ENCODE assay signal across 8 cellular contexts in genomic region chr11:64844330-64845124, GRCh38. TPM values are rescaled to one million over a fixed set of nuclear protein-coding genes. Genes with fewer than 3 reads are reported as not detected.
DNase-seq lines count a peak whose midpoint lies in the region; ATAC-seq and TF ChIP-seq lines count a peak whose summit lies in the region.

Gene CDC42BPG (minus strand): TSS chr11:64844653. CDS start chr11:64844569, 84 bp downstream.

- peaks cover 17% of the 10 kb centered on the region for H3K4me1 Mint-ChIP-seq in activated T-helper 1 cell treated with anti-CD3 and anti-CD28 coated beads, Interleukin-12 subunit alpha, Interleukin-12 subunit beta, Interleukin-2, Interleukin-4 antibody, amounts not matched to agents 30 ng/mL and 10 ng/mL and 1 ng/mL, durations not matched to agents 14 hours and 24 hours and 36 hours (ENCODE audit: low read depth)
- peaks cover 28 to 32% of the 10 kb centered on the region in 2 donors for H3K4me1 Mint-ChIP-seq in natural killer cell treated with Interleukin-12 subunit alpha and Interleukin-12 subunit beta and Interleukin-15 and Interleukin-18, amount 100 ng/mL, for 72 hours (ENCODE audit: low read depth in 2 of 2)

- no peak within 1 kb of the TSS for H3K27ac ChIP-seq in OCI-LY3 (ENCODE audit: low read length)
- no peak within 1 kb of the TSS for H3K27ac ChIP-seq in fibroblast of lung (ENCODE audit: insufficient read depth, low read length)

- no peaks in the 10 kb centered on the region for H3K36me3 ChIP-seq in OCI-LY3 (replicated peaks; ENCODE audit: low read depth, low read length)
- H3K36me3 ChIP-seq in fibroblast of lung (ENCODE audit: control insufficient read depth, insufficient read depth, low read length), result no peaks in the 10 kb centered on the region

- no peak for TF ChIP-seq RAD21 in Ishikawa (IDR thresholded peaks at IDR 0.05; ENCODE audit: low read depth)

- H3K4me1 ChIP-seq in OCI-LY3 (ENCODE audit: low read length), result peaks cover 34% of the 10 kb centered on the region
- H3K4me1 ChIP-seq in fibroblast of lung (ENCODE audit: control insufficient read depth, extremely low read depth, insufficient read depth, low read length), result peaks cover 7% of the 10 kb centered on the region

- H3K27me3 ChIP-seq in OCI-LY3 (ENCODE audit: low read depth, low read length) (peaks cover 4% of the 10 kb centered on the region; the same call in 1 of the 2 replicates), fibroblast of lung (ENCODE audit: control insufficient read depth, insufficient read depth, low read length) (no peaks in the 10 kb centered on the region)

- H3K4me3 Mint-ChIP-seq in activated T-helper 1 cell treated with anti-CD3 and anti-CD28 coated beads, Interleukin-12 subunit alpha, Interleukin-12 subunit beta, Interleukin-2, Interleukin-4 antibody, amounts not matched to agents 30 ng/mL and 10 ng/mL and 1 ng/mL, durations not matched to agents 14 hours and 24 hours and 36 hours, result peak within 1 kb of the TSS; percentile 81
- H3K4me3 Mint-ChIP-seq in natural killer cell treated with Interleukin-12 subunit alpha and Interleukin-12 subunit beta and Interleukin-15 and Interleukin-18, amount 100 ng/mL, for 72 hours, result peak within 1 kb of the TSS; percentile 70

- peak; percentile 60 for TF ChIP-seq CTCF in OCI-LY3 (IDR thresholded peaks at IDR 0.05; ENCODE audit: low read depth, low read length)
- TF ChIP-seq CTCF in fibroblast of lung (conservative IDR thresholded peaks at IDR 0.05 in 1 of 2, IDR thresholded peaks at IDR 0.05 in 1 of 2; ENCODE audit: low read depth in 1 of 2, low read length in 2 of 2), result peak; percentile 46 to 50

- H2AFZ ChIP-seq in OCI-LY3 (ENCODE audit: low read depth, low read length) (peak within 1 kb of the TSS; percentile 79), fibroblast of lung (ENCODE audit: low read length) (no peak within 1 kb of the TSS)

- H3K79me2 ChIP-seq in OCI-LY3 (ENCODE audit: low read length) (no peaks in the 10 kb centered on the region), fibroblast of lung (ENCODE audit: control insufficient read depth, insufficient read depth, low read length) (no peaks in the 10 kb centered on the region)

- H3K27me3 Mint-ChIP-seq in activated T-helper 1 cell treated with anti-CD3 and anti-CD28 coated beads, Interleukin-12 subunit alpha, Interleukin-12 subunit beta, Interleukin-2, Interleukin-4 antibody, amounts not matched to agents 30 ng/mL and 10 ng/mL and 1 ng/mL, durations not matched to agents 14 hours and 24 hours and 36 hours (ENCODE audit: insufficient read depth), result peaks cover 2% of the 10 kb centered on the region
- H3K27me3 Mint-ChIP-seq in natural killer cell treated with Interleukin-12 subunit alpha and Interleukin-12 subunit beta and Interleukin-15 and Interleukin-18, amount 100 ng/mL, for 72 hours, result no peaks in the 10 kb centered on the region

- DNase-seq in DMS53 (lab: John Stamatoyannopoulos, UW) (peak; percentile 97), fibroblast of lung (ENCODE audit: low read depth in 2 of 2) (peak; percentile 53 to 58)
- peak; percentile 51 for DNase-seq in activated T-helper 1 cell treated with anti-CD3 and anti-CD28 coated beads, Interleukin-12 subunit alpha, Interleukin-12 subunit beta, Interleukin-2, Interleukin-4 antibody, amounts not matched to agents 30 ng/mL and 10 ng/mL and 1 ng/mL, durations not matched to agents 14 hours and 24 hours and 36 hours (ENCODE audit: low spot score)
- DNase-seq in natural killer cell treated with Interleukin-12 subunit alpha and Interleukin-12 subunit beta and Interleukin-15 and Interleukin-18, amount 100 ng/mL, for 72 hours (ENCODE audit: low spot score), result peak; percentile 85
- DNase-seq in NK-92 treated with Interleukin-12 subunit alpha and Interleukin-12 subunit beta, amount 100 ng/mL, for 24 hours (lab: John Stamatoyannopoulos, UW), result no peak

- TF ChIP-seq EP300 in Ishikawa (IDR thresholded peaks at IDR 0.05; ENCODE audit: borderline replicate concordance), result no peak

- no peaks in the 10 kb centered on the region for H3K9me3 Mint-ChIP-seq in activated T-helper 1 cell treated with anti-CD3 and anti-CD28 coated beads, Interleukin-12 subunit alpha, Interleukin-12 subunit beta, Interleukin-2, Interleukin-4 antibody, amounts not matched to agents 30 ng/mL and 10 ng/mL and 1 ng/mL, durations not matched to agents 14 hours and 24 hours and 36 hours
- H3K9me3 Mint-ChIP-seq in natural killer cell treated with Interleukin-12 subunit alpha and Interleukin-12 subunit beta and Interleukin-15 and Interleukin-18, amount 100 ng/mL, for 72 hours, result no peaks in the 10 kb centered on the region

- H3K36me3 Mint-ChIP-seq in activated T-helper 1 cell treated with anti-CD3 and anti-CD28 coated beads, Interleukin-12 subunit alpha, Interleukin-12 subunit beta, Interleukin-2, Interleukin-4 antibody, amounts not matched to agents 30 ng/mL and 10 ng/mL and 1 ng/mL, durations not matched to agents 14 hours and 24 hours and 36 hours (ENCODE audit: low read depth), result no peaks in the 10 kb centered on the region
- H3K36me3 Mint-ChIP-seq in natural killer cell treated with Interleukin-12 subunit alpha and Interleukin-12 subunit beta and Interleukin-15 and Interleukin-18, amount 100 ng/mL, for 72 hours, result no peaks in the 10 kb centered on the region

- peak; percentile 77 to 78 for ATAC-seq in natural killer cell treated with Interleukin-12 subunit alpha and Interleukin-12 subunit beta and Interleukin-15 and Interleukin-18, amount 100 ng/mL, for 72 hours
- no peak for ATAC-seq in HG03521 (IDR thresholded peaks at IDR 0.05; ENCODE audit: unreplicated experiment)

- intact Hi-C loops in activated T-helper 1 cell treated with anti-CD3 and anti-CD28 coated beads, Interleukin-12 subunit alpha, Interleukin-12 subunit beta, Interleukin-2, Interleukin-4 antibody, amounts not matched to agents 30 ng/mL and 10 ng/mL and 1 ng/mL, durations not matched to agents 14 hours and 24 hours and 36 hours (cut with micrococcal nuclease), result loop anchor here (2.0 to 10.0 kb wide), 2 partner anchors 14 to 490 kb away; partner anchors contain the start of gene DPF2

- H3K9me3 ChIP-seq in OCI-LY3 (ENCODE audit: insufficient read depth, low read length) (no peaks in the 10 kb centered on the region), fibroblast of lung (ENCODE audit: control insufficient read depth, insufficient read depth, low read depth, low read length) (no peaks in the 10 kb centered on the region)

- H3K4me2 ChIP-seq in OCI-LY3 (ENCODE audit: low read length) (peak within 1 kb of the TSS; percentile 68), fibroblast of lung (ENCODE audit: extremely low read depth, insufficient read depth, low read length) (peak within 1 kb of the TSS; percentile 5)

- H4K20me1 ChIP-seq in OCI-LY3 (ENCODE audit: insufficient read depth, low read length), result no peaks in the 10 kb centered on the region
- no peaks in the 10 kb centered on the region for H4K20me1 ChIP-seq in fibroblast of lung (ENCODE audit: control insufficient read depth, extremely low read depth, insufficient read depth, low read length)

- peak within 1 kb of the TSS; percentile 31 for H3K27ac Mint-ChIP-seq in activated T-helper 1 cell treated with anti-CD3 and anti-CD28 coated beads, Interleukin-12 subunit alpha, Interleukin-12 subunit beta, Interleukin-2, Interleukin-4 antibody, amounts not matched to agents 30 ng/mL and 10 ng/mL and 1 ng/mL, durations not matched to agents 14 hours and 24 hours and 36 hours
- H3K27ac Mint-ChIP-seq in natural killer cell treated with Interleukin-12 subunit alpha and Interleukin-12 subunit beta and Interleukin-15 and Interleukin-18, amount 100 ng/mL, for 72 hours, result peak within 1 kb of the TSS; percentile 47 to 71

- H3K9ac ChIP-seq in OCI-LY3 (ENCODE audit: low read length) (peak within 1 kb of the TSS; percentile 47), fibroblast of lung (ENCODE audit: insufficient read depth, low read length) (peak within 1 kb of the TSS; percentile 7)

- H3K4me3 ChIP-seq in OCI-LY3 (ENCODE audit: low read length), result peak within 1 kb of the TSS; percentile 79
- H3K4me3 ChIP-seq in fibroblast of lung (replicated peaks in 1 of 4; ENCODE audit: control extremely low read depth in 1 of 4, insufficient read depth in 1 of 4, low read depth in 3 of 4, low read length in 4 of 4), result peak within 1 kb of the TSS in 1 of 4 experiments; percentile 34

TF ChIP-seq in Ishikawa, 13 proteins besides CTCF, POLR2A, EP300 and RAD21 (continues in another document):
- no peak for TF ChIP-seq REST (IDR thresholded peaks at IDR 0.05; ENCODE audit: low read depth)
- no peak for TF ChIP-seq TCF12 (IDR thresholded peaks at IDR 0.05; ENCODE audit: low read depth)

RNA-seq across cellular contexts. Expression of gene CDC42BPG, which starts in this region (rescaled TPM):
- total RNA-seq in activated T-helper 1 cell treated with anti-CD3 and anti-CD28 coated beads, Interleukin-12 subunit alpha, Interleukin-12 subunit beta, Interleukin-2, Interleukin-4 antibody, amounts not matched to agents 30 ng/mL and 10 ng/mL and 1 ng/mL, durations not matched to agents 14 hours and 24 hours and 36 hours, result 0.29 and 0.44 TPM in 2 replicates
- 0.33 and 0.77 TPM in 2 replicates for total RNA-seq in fibroblast of lung
- polyA plus RNA-seq in fibroblast of lung, result 0.02 and 0.03 TPM in 2 replicates
- polyA plus RNA-seq in fibroblast of lung (2012), result 0.13 TPM in 2 replicates
- not detected in 2 replicates for polyA minus RNA-seq in fibroblast of lung (ENCODE audit: low replicate concordance)
- total RNA-seq in natural killer cell treated with Interleukin-12 subunit alpha and Interleukin-12 subunit beta and Interleukin-15 and Interleukin-18, amount 100 ng/mL, for 72 hours, result 1 to 10 TPM in 1 of 2 donors, under 1 TPM in 1; 0.59 to 1.9 TPM

Comparison
In these comparisons a context has a peak if more than half of its experiments do, and no peak if none do; other contexts are left out.
1. Peak in DNase-seq in activated T-helper 1 cell treated with anti-CD3 and anti-CD28 coated beads, Interleukin-12 subunit alpha, Interleukin-12 subunit beta, Interleukin-2, Interleukin-4 antibody, amounts not matched to agents 30 ng/mL and 10 ng/mL and 1 ng/mL, durations not matched to agents 14 hours and 24 hours and 36 hours; RNA of the gene not detected or under 1 TPM.
2. Peak in DNase-seq, H3K9ac ChIP-seq and H3K4me2 ChIP-seq in fibroblast of lung; RNA of the gene not detected or under 1 TPM.